In genomic region chr3:101780661-101781060, GRCh38 we compare ENCODE assay signal across 8 cellular contexts. TPM values are rescaled to one million over a fixed set of nuclear protein-coding genes. Genes with fewer than 3 reads are reported as not detected.
DNase-seq lines count a peak whose midpoint lies in the region; ATAC-seq, FAIRE-seq and TF ChIP-seq lines count a peak whose summit lies in the region.

No MANE protein-coding gene starts in this region.

- no peak overlapping the region for H2BK12ac ChIP-seq in H1 (ENCODE audit: low read depth, low read length)

- no peak overlapping the region for H2AFZ ChIP-seq in OCI-LY7 (ENCODE audit: low read length)
- H2AFZ ChIP-seq in H1 (ENCODE audit: low read length): no peak overlapping the region

- H3K23ac ChIP-seq in H1 (ENCODE audit: insufficient read length): no peak overlapping the region

- H3K4me3 ChIP-seq in OCI-LY7 (ENCODE audit: low read depth, low read length, poor library complexity, severe bottlenecking) (peak overlapping the region; percentile 77), H1 (ENCODE audit: extremely low read depth in 1 of 4, insufficient read depth in 2 of 4, low read depth in 3 of 4, low read length in 4 of 4) (peak overlapping the region in 2 of 4 experiments; percentile 5 to 70; a peak in 2 of 8 replicates)

- H3K23me2 ChIP-seq in H1 (ENCODE audit: low read depth, low read length): peaks cover 8% of the 10 kb centered on the region

- no peak overlapping the region for H4K8ac ChIP-seq in H1 (ENCODE audit: extremely low read depth, insufficient read depth, low read length)

- H3K36me3 ChIP-seq in OCI-LY7 (ENCODE audit: insufficient read depth, low read length): peaks cover 51% of the 10 kb centered on the region
- peaks cover 4 to 29% (median 15%) of the 10 kb centered on the region in 4 experiments; a peak in 7 of 8 replicates for H3K36me3 ChIP-seq in H1 (ENCODE audit: control insufficient read depth in 2 of 4, insufficient read depth in 4 of 4, low read length in 3 of 4)

- no peak overlapping the region for H2BK5ac ChIP-seq in H1 (ENCODE audit: low read depth, low read length)

- no peak for ATAC-seq in HG03565 (IDR thresholded peaks at IDR 0.05; ENCODE audit: unreplicated experiment)
- ATAC-seq in GM18517 (IDR thresholded peaks at IDR 0.05; ENCODE audit: unreplicated experiment): no peak

- no peak overlapping the region for H3K4ac ChIP-seq in H1 (replicated peaks; ENCODE audit: insufficient read length, low read depth, low read length)

- TF ChIP-seq RAD21 in H1 (IDR thresholded peaks at IDR 0.05 in 1 of 2, conservative IDR thresholded peaks at IDR 0.05 in 1 of 2; ENCODE audit: low read depth in 2 of 2, low read length in 2 of 2): no peak

- TF ChIP-seq EP300 in H1 (IDR thresholded peaks at IDR 0.05; ENCODE audit: borderline replicate concordance in 1 of 2, low read depth in 2 of 2, low read length in 2 of 2): no peak

- H3K79me2 ChIP-seq in OCI-LY7 (ENCODE audit: insufficient read depth, low read depth, low read length) (peaks cover 45% of the 10 kb centered on the region), H1 (ENCODE audit: control insufficient read depth in 1 of 2, insufficient read depth in 2 of 2, low read length in 2 of 2) (peaks cover 0 to 10% of the 10 kb centered on the region in 2 experiments; a peak in 1 of 4 replicates)

- H3K18ac ChIP-seq in H1 (ENCODE audit: extremely low read depth, low read length): no peak overlapping the region

- H2BK15ac ChIP-seq in H1 (ENCODE audit: low read length): no peak overlapping the region

- H3K4me2 ChIP-seq in OCI-LY7 (ENCODE audit: low read length): peak overlapping the region; percentile 96
- H3K4me2 ChIP-seq in H1 (ENCODE audit: insufficient read depth in 1 of 2, low read depth in 2 of 2, low read length in 2 of 2): peak overlapping the region; percentile 77 to 96

- H3K56ac ChIP-seq in H1 (replicated peaks; ENCODE audit: insufficient read length, low read depth, low read length): no peak overlapping the region

- no peak overlapping the region for H2BK20ac ChIP-seq in H1 (ENCODE audit: low read length)

- H3K27me3 ChIP-seq in H1 (replicated peaks in 1 of 4; ENCODE audit: control insufficient read depth in 3 of 4, extremely low read depth in 1 of 4, insufficient read depth in 3 of 4, low read length in 3 of 4): peaks cover 0 to 7% (median 4%) of the 10 kb centered on the region in 4 experiments; a peak in 4 of 7 replicates

- no peak overlapping the region for H2AK5ac ChIP-seq in H1 (ENCODE audit: low read depth, low read length)

- CTCF ChIA-PET in OCI-LY7 (lab: Charles Lee; ENCODE audit: unreplicated experiment): no interaction called here
- CTCF ChIA-PET in H1 (lab: Charles Lee; ENCODE audit: partially characterized antibody): no interaction called here

- no peak for TF ChIP-seq CTCF in OCI-LY7 (conservative IDR thresholded peaks at IDR 0.05; ENCODE audit: low read length)
- TF ChIP-seq CTCF in H1 (IDR thresholded peaks at IDR 0.05; ENCODE audit: control extremely low read depth in 1 of 3, insufficient read depth in 1 of 3, low read depth in 1 of 3, low read length in 3 of 3): no peak

- intact Hi-C loops in OCI-LY7 (cut with micrococcal nuclease; ENCODE audit: unreplicated experiment): no loop called here

- H4K5ac ChIP-seq in H1 (ENCODE audit: insufficient read length, low read depth, low read length): no peak overlapping the region

- H2BK120ac ChIP-seq in H1 (replicated peaks; ENCODE audit: low read depth, low read length): no peak overlapping the region

- H4K20me1 ChIP-seq in OCI-LY7 (ENCODE audit: insufficient read depth, low read length): peaks cover 14% of the 10 kb centered on the region; the same call in 1 of the 2 replicates
- no peaks in the 10 kb centered on the region for H4K20me1 ChIP-seq in H1 (replicated peaks in 1 of 2; ENCODE audit: control insufficient read depth in 1 of 2, insufficient read depth in 2 of 2, low read length in 2 of 2)

- H3K27ac ChIP-seq in OCI-LY7 (ENCODE audit: low read depth, low read length, poor library complexity, severe bottlenecking) (peak overlapping the region; percentile 87), H1 (ENCODE audit: low read depth, low read length) (no peak overlapping the region)

- no peaks in the 10 kb centered on the region for H3K9me2 ChIP-seq in OCI-LY7 (ENCODE audit: insufficient read depth, low read length)

- no peak overlapping the region for H3K9ac ChIP-seq in H1 (replicated peaks in 1 of 4; ENCODE audit: extremely low read depth in 1 of 4, low read depth in 3 of 4, low read length in 3 of 4)

- no peak overlapping the region for H4K91ac ChIP-seq in H1 (replicated peaks; ENCODE audit: insufficient read length, low read length)

- no peak for TF ChIP-seq POLR2A in H1 (IDR thresholded peaks at IDR 0.05; ENCODE audit: control extremely low read depth in 1 of 2, low read depth in 2 of 2, low read length in 2 of 2)

- FAIRE-seq in H1 (lab: Jason Lieb, UNC): no peak

- H3K9me3 ChIP-seq in OCI-LY7 (ENCODE audit: low read length) (no peaks in the 10 kb centered on the region), H1 (ENCODE audit: insufficient read depth in 2 of 2, low read depth in 1 of 2, low read length in 1 of 2) (no peaks in the 10 kb centered on the region)

- DNase-seq in EH (ENCODE audit: low read depth) (peak; percentile 88), OCI-LY7 (ENCODE audit: low spot score) (no peak), H1 (ENCODE audit: low read depth in 1 of 2, low spot score in 2 of 2) (no peak), non-pigmented ciliary epithelial cell (ENCODE audit: low read depth) (peak; percentile 55), NCI-H1048 (lab: John Stamatoyannopoulos, UW) (no peak)
- DNase-seq in effector CD8-positive, alpha-beta T cell (lab: John Stamatoyannopoulos, UW): no peak

- POLR2A ChIA-PET in OCI-LY7 (lab: Charles Lee): interaction anchor here (0.5 to 3.4 kb wide), 9 partner anchors 8 to 100 kb away, joined by 3 to 19 read pairs (median 5); partner anchors contain the start of gene CEP97
- POLR2A ChIA-PET in H1 (lab: Charles Lee; ENCODE audit: partially characterized antibody): interaction anchor here (0.6 kb wide), 1 partner anchor 225 kb away, joined by 3 read pairs; no protein-coding TSS in a partner anchor

- no TSS peak for BruUV-seq in OCI-LY7 (replicated peaks; lab: Mats Ljungman, UMichigan)

- no peaks in the 10 kb centered on the region for H3K79me1 ChIP-seq in H1 (ENCODE audit: low read depth, low read length)

- H3K4me1 ChIP-seq in OCI-LY7 (ENCODE audit: insufficient read depth, low read length, poor library complexity, severe bottlenecking) (peaks cover 64% of the 10 kb centered on the region), H1 (replicated peaks in 1 of 4; ENCODE audit: control insufficient read depth in 3 of 4, insufficient read depth in 4 of 4, low read length in 3 of 4) (peaks cover 5 to 11% (median 6%) of the 10 kb centered on the region in 4 experiments; a peak in 6 of 7 replicates)

- H3K14ac ChIP-seq in H1 (ENCODE audit: insufficient read length): no peak overlapping the region

- WGBS in H1 (ENCODE audit: extremely low coverage in 1 of 2, insufficient coverage in 1 of 2, insufficient read length in 1 of 2, insufficient replicate concordance in 2 of 2, low coverage in 1 of 2, low lambda C conversion rate in 2 of 2, missing lambda C conversion rate in 1 of 2), 2 experiments: 82% methylated on average over 2 of the region's 2 CpGs; no CpG with 5 or more reads in 1 of the 2 experiments

TF ChIP-seq in H1, 55 proteins besides CTCF, POLR2A, EP300 and RAD21:
- TF ChIP-seq BACH1 (IDR thresholded peaks at IDR 0.05; ENCODE audit: low read length) (peak; percentile 88), CBX5 (IDR thresholded peaks at IDR 0.05; ENCODE audit: low read depth, low read length) (no peak), MAX (IDR thresholded peaks at IDR 0.05) (peak; percentile 41; the same call in 1 of the 2 replicates), ASH2L (IDR thresholded peaks at IDR 0.05; ENCODE audit: low read length) (no peak), GTF2F1 (IDR thresholded peaks at IDR 0.05; ENCODE audit: borderline replicate concordance, low read depth, low read length) (no peak), TCF12 (IDR thresholded peaks at IDR 0.05; ENCODE audit: low read depth, low read length) (no peak), MAFK (IDR thresholded peaks at IDR 0.05; ENCODE audit: low read depth, low read length) (peak; percentile 85), E2F6 (IDR thresholded peaks at IDR 0.05) (peak; percentile 36; the same call in 1 of the 2 replicates)

RNA-seq across cellular contexts. Expression of gene NXPE3, which starts 1.6 kb away (rescaled TPM):
- 16.7 and 17.9 TPM in 2 replicates for total RNA-seq in OCI-LY7 (2014; rRNA removed; shearing (Covaris generic))
- 59.2 and 64.3 TPM in 2 replicates for total RNA-seq in OCI-LY7 (2022)
- 22.7 and 23.3 TPM in 2 replicates for total RNA-seq in H1 (2021; fragmentation: NEBNext Ultra II Directional; extraction: Animal tissue kit (Norgen Biotek cat#: 25700))
- 10.9 and 12.1 TPM in 2 replicates for polyA plus RNA-seq in H1 (2011; rRNA removed)
- polyA plus RNA-seq in H1 (2011; cell fraction: cytosol; rRNA removed): 15.3 TPM
- polyA plus RNA-seq in H1 (2011; cell fraction: nucleus; rRNA removed): 14.8 TPM
- 11.3 to 13.5 TPM (median 12.8 TPM) in 4 replicates for polyA plus RNA-seq in H1 (2012, experiment 1 of 2)
- 2.9 TPM for polyA plus RNA-seq in H1 (2012, experiment 2 of 2)
- polyA plus RNA-seq in H1 (2013, experiment 1 of 2): 13.5 TPM
- polyA plus RNA-seq in H1 (2013, experiment 2 of 2): 14.3 TPM
- 39.3 and 41.7 TPM in 2 replicates for polyA minus RNA-seq in H1 (2011; rRNA and poly(A)+ RNA removed)
- 10.7 TPM for polyA minus RNA-seq in H1 (2011; cell fraction: cytosol; rRNA and poly(A)+ RNA removed)
- polyA minus RNA-seq in H1 (2011; cell fraction: nucleus; rRNA and poly(A)+ RNA removed): 24.1 TPM

RNA-seq across cellular contexts. Expression of gene CEP97, which starts 56.2 kb away (rescaled TPM):
- 25.3 and 27.3 TPM in 2 replicates for total RNA-seq in OCI-LY7 (2014; rRNA removed; shearing (Covaris generic))
- 43.5 and 46.7 TPM in 2 replicates for total RNA-seq in OCI-LY7 (2022)
- total RNA-seq in H1 (2021; fragmentation: NEBNext Ultra II Directional; extraction: Animal tissue kit (Norgen Biotek cat#: 25700)): 13.2 and 15.1 TPM in 2 replicates
- polyA plus RNA-seq in H1 (2011; rRNA removed): 1.6 and 1.9 TPM in 2 replicates
- 1.6 TPM for polyA plus RNA-seq in H1 (2011; cell fraction: cytosol; rRNA removed)
- polyA plus RNA-seq in H1 (2011; cell fraction: nucleus; rRNA removed): 1.4 TPM
- 3.2 to 6.4 TPM (median 4.5 TPM) in 4 replicates for polyA plus RNA-seq in H1 (2012, experiment 1 of 2)
- 0.25 TPM for polyA plus RNA-seq in H1 (2012, experiment 2 of 2)
- polyA plus RNA-seq in H1 (2013, experiment 1 of 2): 3.8 TPM
- polyA plus RNA-seq in H1 (2013, experiment 2 of 2): 3.9 TPM
- polyA minus RNA-seq in H1 (2011; rRNA and poly(A)+ RNA removed): 9.1 and 12.2 TPM in 2 replicates
- polyA minus RNA-seq in H1 (2011; cell fraction: cytosol; rRNA and poly(A)+ RNA removed): 4.3 TPM
- polyA minus RNA-seq in H1 (2011; cell fraction: nucleus; rRNA and poly(A)+ RNA removed): 8.8 TPM

Comparison
In these comparisons a context has a peak if more than half of its experiments do, and no peak if none do; other contexts are left out.
1. DNase-seq: peak in EH (single experiment) and non-pigmented ciliary epithelial cell (single experiment); none in OCI-LY7 (single experiment), H1 (0 of 2), NCI-H1048 (single experiment) and effector CD8-positive, alpha-beta T cell (single experiment).